Comparison of ENCODE assay signal across 10 cellular contexts in genomic region chr11:126431401-126432064, GRCh38.
DNase-seq lines count a peak whose midpoint lies in the region; ATAC-seq and TF ChIP-seq lines count a peak whose summit lies in the region.
"Had no signal": no experiment of that assay in that cellular context is flagged by ENCODE, and none has a peak within 500 bp of the region (broad histone marks: within the 10 kb centered on the region; RNA-seq: fewer than 3 reads in every experiment).

No MANE protein-coding gene starts in this region.

- H3K27ac ChIP-seq in rectal smooth muscle tissue (ENCODE audit: low read depth, low read length), result peak overlapping the region; percentile 18

- no peaks in the 10 kb centered on the region for H3K36me3 ChIP-seq in rectal smooth muscle tissue (ENCODE audit: control insufficient read depth, insufficient read depth, low read length)

- H3K4me1 ChIP-seq in rectal smooth muscle tissue (ENCODE audit: control insufficient read depth, insufficient read depth, low read length), result no peaks in the 10 kb centered on the region

- in situ Hi-C loops in Caki2 (cut with HindIII; ENCODE audit: low pct_unique_long_range_greater_than_20kb, low sequenced_read_pairs), result no loop called here

- peak; percentile 13 for DNase-seq in Caki2 (ENCODE audit: low read depth)
- DNase-seq in glomerular endothelial cell (ENCODE audit: extremely low read depth, low read depth, low spot score), result peak; percentile 33
- DNase-seq in NCI-H345 (lab: John Stamatoyannopoulos, UW), result no peak
- DNase-seq in putamen (ENCODE audit: low spot score), result no peak
- DNase-seq in activated CD4-positive, alpha-beta T cell treated with anti-CD3 and anti-CD28 coated beads, Interleukin-2, amount 50 U/mL, for 48 hours, result no peak
- DNase-seq: DMS79 treated with DMSO at 0.1 percent for 48 hours; effector memory CD4-positive, alpha-beta T cell had no signal

- no peaks in the 10 kb centered on the region for H3K27me3 ChIP-seq in rectal smooth muscle tissue (ENCODE audit: control insufficient read depth, insufficient read depth, low read length)

- peak; percentile 94 for ATAC-seq in SK-N-SH treated with all-trans-retinoic acid at 6 μM for 48 hours
- no peak for ATAC-seq in HG03432 (IDR thresholded peaks at IDR 0.05; ENCODE audit: unreplicated experiment)

- no peak overlapping the region for H3K4me3 ChIP-seq in rectal smooth muscle tissue (ENCODE audit: low read length)

- no peak overlapping the region for H3K9ac ChIP-seq in rectal smooth muscle tissue (ENCODE audit: low read length)

TF ChIP-seq in SK-N-SH treated with all-trans-retinoic acid at 6 μM for 48 hours, 23 proteins besides CTCF, POLR2A, EP300 and RAD21:
- TF ChIP-seq PATZ1 (CRISPR knock-in tag; IDR thresholded peaks at IDR 0.05; ENCODE audit: borderline replicate concordance) (no peak), ARNTL (CRISPR knock-in tag; IDR thresholded peaks at IDR 0.05; ENCODE audit: borderline replicate concordance, low read depth) (no peak), ZNF70 (CRISPR knock-in tag; IDR thresholded peaks at IDR 0.05) (no peak), ISL1 (CRISPR knock-in tag; IDR thresholded peaks at IDR 0.05) (no peak), ZNF8 (CRISPR knock-in tag; IDR thresholded peaks at IDR 0.05) (no peak), CREB5 (CRISPR knock-in tag; IDR thresholded peaks at IDR 0.05; ENCODE audit: low read depth) (no peak), BACH2 (CRISPR knock-in tag; IDR thresholded peaks at IDR 0.05; ENCODE audit: borderline replicate concordance) (no peak), ZFP3 (CRISPR knock-in tag; IDR thresholded peaks at IDR 0.05) (no peak), POU6F1 (CRISPR knock-in tag; IDR thresholded peaks at IDR 0.05; ENCODE audit: borderline replicate concordance, low read depth) (no peak), CSDC2 (CRISPR knock-in tag; IDR thresholded peaks at IDR 0.05) (no peak), SNAI2 (CRISPR knock-in tag; IDR thresholded peaks at IDR 0.05) (no peak), TCF4 (CRISPR knock-in tag; IDR thresholded peaks at IDR 0.05; ENCODE audit: borderline replicate concordance) (no peak), ZC3H10 (CRISPR knock-in tag; IDR thresholded peaks at IDR 0.05) (no peak), ZNF565 (CRISPR knock-in tag; conservative IDR thresholded peaks at IDR 0.05; ENCODE audit: low read depth) (no peak), RARB (CRISPR knock-in tag; IDR thresholded peaks at IDR 0.05) (no peak), ZFP30 (CRISPR knock-in tag; IDR thresholded peaks at IDR 0.05) (no peak)
- TF ChIP-seq, protein P1, sequence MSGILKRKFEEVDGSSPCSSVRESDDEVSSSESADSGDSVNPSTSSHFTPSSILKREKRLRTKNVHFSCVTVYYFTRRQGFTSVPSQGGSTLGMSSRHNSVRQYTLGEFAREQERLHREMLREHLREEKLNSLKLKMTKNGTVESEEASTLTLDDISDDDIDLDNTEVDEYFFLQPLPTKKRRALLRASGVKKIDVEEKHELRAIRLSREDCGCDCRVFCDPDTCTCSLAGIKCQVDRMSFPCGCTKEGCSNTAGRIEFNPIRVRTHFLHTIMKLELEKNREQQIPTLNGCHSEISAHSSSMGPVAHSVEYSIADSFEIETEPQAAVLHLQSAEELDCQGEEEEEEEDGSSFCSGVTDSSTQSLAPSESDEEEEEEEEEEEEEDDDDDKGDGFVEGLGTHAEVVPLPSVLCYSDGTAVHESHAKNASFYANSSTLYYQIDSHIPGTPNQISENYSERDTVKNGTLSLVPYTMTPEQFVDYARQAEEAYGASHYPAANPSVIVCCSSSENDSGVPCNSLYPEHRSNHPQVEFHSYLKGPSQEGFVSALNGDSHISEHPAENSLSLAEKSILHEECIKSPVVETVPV (CRISPR knock-in tag; IDR thresholded peaks at IDR 0.05), result no peak
- TF ChIP-seq, protein P2, sequence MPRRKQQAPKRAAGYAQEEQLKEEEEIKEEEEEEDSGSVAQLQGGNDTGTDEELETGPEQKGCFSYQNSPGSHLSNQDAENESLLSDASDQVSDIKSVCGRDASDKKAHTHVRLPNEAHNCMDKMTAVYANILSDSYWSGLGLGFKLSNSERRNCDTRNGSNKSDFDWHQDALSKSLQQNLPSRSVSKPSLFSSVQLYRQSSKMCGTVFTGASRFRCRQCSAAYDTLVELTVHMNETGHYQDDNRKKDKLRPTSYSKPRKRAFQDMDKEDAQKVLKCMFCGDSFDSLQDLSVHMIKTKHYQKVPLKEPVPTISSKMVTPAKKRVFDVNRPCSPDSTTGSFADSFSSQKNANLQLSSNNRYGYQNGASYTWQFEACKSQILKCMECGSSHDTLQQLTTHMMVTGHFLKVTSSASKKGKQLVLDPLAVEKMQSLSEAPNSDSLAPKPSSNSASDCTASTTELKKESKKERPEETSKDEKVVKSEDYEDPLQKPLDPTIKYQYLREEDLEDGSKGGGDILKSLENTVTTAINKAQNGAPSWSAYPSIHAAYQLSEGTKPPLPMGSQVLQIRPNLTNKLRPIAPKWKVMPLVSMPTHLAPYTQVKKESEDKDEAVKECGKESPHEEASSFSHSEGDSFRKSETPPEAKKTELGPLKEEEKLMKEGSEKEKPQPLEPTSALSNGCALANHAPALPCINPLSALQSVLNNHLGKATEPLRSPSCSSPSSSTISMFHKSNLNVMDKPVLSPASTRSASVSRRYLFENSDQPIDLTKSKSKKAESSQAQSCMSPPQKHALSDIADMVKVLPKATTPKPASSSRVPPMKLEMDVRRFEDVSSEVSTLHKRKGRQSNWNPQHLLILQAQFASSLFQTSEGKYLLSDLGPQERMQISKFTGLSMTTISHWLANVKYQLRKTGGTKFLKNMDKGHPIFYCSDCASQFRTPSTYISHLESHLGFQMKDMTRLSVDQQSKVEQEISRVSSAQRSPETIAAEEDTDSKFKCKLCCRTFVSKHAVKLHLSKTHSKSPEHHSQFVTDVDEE (CRISPR knock-in tag; IDR thresholded peaks at IDR 0.05), result no peak

Comparison
In these comparisons a context has a peak if more than half of its experiments do, and no peak if none do; other contexts are left out.
1. DNase-seq: peak in Caki2 (single experiment) and glomerular endothelial cell (single experiment); none in NCI-H345 (single experiment), putamen (single experiment) and activated CD4-positive, alpha-beta T cell treated with anti-CD3 and anti-CD28 coated beads, Interleukin-2, amount 50 U/mL, for 48 hours (0 of 2).